In genomic region chr9:84002344-84002743, GRCh38 we compare ENCODE assay signal across 9 cellular contexts. TPM values are rescaled to one million over a fixed set of nuclear protein-coding genes. Genes with fewer than 3 reads are reported as not detected.
DNase-seq lines count a peak whose midpoint lies in the region; ATAC-seq and FAIRE-seq lines count a peak whose summit lies in the region.
"Had no signal": no experiment of that assay in that cellular context is flagged by ENCODE, and none has a peak within 500 bp of the region (broad histone marks: within the 10 kb centered on the region; RNA-seq: fewer than 3 reads in every experiment).

No MANE protein-coding gene starts in this region.

- FAIRE-seq in frontal cortex (lab: Jason Lieb, UNC), result no peak

- DNase-seq in M059J (ENCODE audit: low read depth) (peak; percentile 25), lung microvascular endothelial cell (ENCODE audit: low read depth in 2 of 2) (peak; percentile 53 to 60), frontal cortex (ENCODE audit: low spot score in 2 of 2) (no peak), HCEC 1CT (no peak), NCI-H146 (lab: John Stamatoyannopoulos, UW) (no peak)
- DNase-seq: SHP77 treated with DMSO at 0.1 percent for 48 hours had no signal

- ATAC-seq in GM18519 (IDR thresholded peaks at IDR 0.05; ENCODE audit: low FRiP score, unreplicated experiment) (peak; percentile 50), GM21737 (IDR thresholded peaks at IDR 0.05; ENCODE audit: unreplicated experiment) (peak; percentile 70), HG03521 (IDR thresholded peaks at IDR 0.05; ENCODE audit: unreplicated experiment) (no peak)

RNA-seq across cellular contexts. Expression of gene RMI1, which starts 21.7 kb away (rescaled TPM):
- total RNA-seq in M059J (2014; rRNA removed; shearing (Covaris generic)), result 12.2 and 27.7 TPM in 2 replicates
- 3.3 and 3.8 TPM in 2 replicates for total RNA-seq in lung microvascular endothelial cell
- total RNA-seq in frontal cortex, result 12.6 TPM

RNA-seq across cellular contexts. Expression of gene HNRNPK, which starts 22.3 kb away (rescaled TPM):
- total RNA-seq in M059J (2014; rRNA removed; shearing (Covaris generic)), result 632 and 762 TPM in 2 replicates
- total RNA-seq in lung microvascular endothelial cell (486 and 583 TPM in 2 replicates), frontal cortex (807 TPM)

Comparison
In these comparisons a context has a peak if more than half of its experiments do, and no peak if none do; other contexts are left out.
1. DNase-seq: peak in M059J (single experiment) and lung microvascular endothelial cell (2 of 2); none in frontal cortex (0 of 2), HCEC 1CT (single experiment) and NCI-H146 (single experiment).